Comparison of ENCODE assay signal across 11 cellular contexts in genomic region chr4:151540728-151541437, GRCh38.
DNase-seq lines count a peak whose midpoint lies in the region; ATAC-seq, FAIRE-seq and TF ChIP-seq lines count a peak whose summit lies in the region.
"Had no signal": no experiment of that assay in that cellular context is flagged by ENCODE, and none has a peak within 500 bp of the region (broad histone marks: within the 10 kb centered on the region; RNA-seq: fewer than 3 reads in every experiment).

No MANE protein-coding gene starts in this region.

- no peaks in the 10 kb centered on the region for H3K36me3 Mint-ChIP-seq in activated naive CD4-positive, alpha-beta T cell treated with anti-CD3 and anti-CD28 coated beads, Interleukin-2, amount 50 U/mL, for 72 hours
- H3K36me3 Mint-ChIP-seq in CD8-positive, alpha-beta T cell: no peaks in the 10 kb centered on the region
- H3K36me3 Mint-ChIP-seq: CD4-positive, CD25-positive, alpha-beta regulatory T cell had no signal

- peak; percentile 40 to 86 for DNase-seq in A549 (ENCODE audit: low read depth in 1 of 2, low spot score in 1 of 2)
- DNase-seq in HS-27A (ENCODE audit: low read depth): peak; percentile 78
- peak; percentile 97 for DNase-seq in keratinocyte (ENCODE audit: low read depth, low spot score)
- DNase-seq in activated naive CD4-positive, alpha-beta T cell treated with anti-CD3 and anti-CD28 coated beads, Interleukin-2, amount 50 U/mL, for 72 hours (ENCODE audit: low spot score in 2 of 2): no peak
- no peak for DNase-seq in kidney
- no peak for DNase-seq in NCI-H446 (lab: John Stamatoyannopoulos, UW)
- DNase-seq in CD8-positive, alpha-beta T cell: no peak
- DNase-seq: CD4-positive, CD25-positive, alpha-beta regulatory T cell; WERI-Rb-1 had no signal

- H3K4me1 ChIP-seq in A549 (peaks cover 30% of the 10 kb centered on the region), keratinocyte (ENCODE audit: control insufficient read depth, extremely low read depth, insufficient read depth, low read length) (peaks cover 43% of the 10 kb centered on the region), kidney (ENCODE audit: control insufficient read depth in 1 of 2, insufficient read depth in 1 of 2, low read depth in 1 of 2, low read length in 2 of 2) (peaks cover 0 to 10% of the 10 kb centered on the region in 2 donors)
- no peaks in the 10 kb centered on the region for H3K4me1 ChIP-seq in CD8-positive, alpha-beta T cell (ENCODE audit: insufficient read depth, low read length)

- intact Hi-C loops in kidney (cut with DNase I): no loop called here
- intact Hi-C loops in CD8-positive, alpha-beta T cell (cut with DNase I, micrococcal nuclease): no loop called here

- no peak overlapping the region for H3K27ac Mint-ChIP-seq in activated naive CD4-positive, alpha-beta T cell treated with anti-CD3 and anti-CD28 coated beads, Interleukin-2, amount 50 U/mL, for 72 hours
- H3K27ac Mint-ChIP-seq in CD8-positive, alpha-beta T cell: no peak overlapping the region

- TF ChIP-seq RAD21 in A549 (conservative IDR thresholded peaks at IDR 0.05 in 1 of 2, IDR thresholded peaks at IDR 0.05 in 1 of 2): no peak

- H3K4me3 ChIP-seq in A549 (no peak overlapping the region), keratinocyte (ENCODE audit: control insufficient read depth in 2 of 3, extremely low read depth in 1 of 3, insufficient read depth in 2 of 3, low read depth in 1 of 3, low read length in 3 of 3) (peak overlapping the region in 2 of 3 experiments; percentile 50 to 71), kidney (ENCODE audit: low read length in 2 of 2) (no peak overlapping the region)
- H3K4me3 ChIP-seq in CD8-positive, alpha-beta T cell (ENCODE audit: low read depth, low read length): no peak overlapping the region
- H3K4me3 ChIP-seq: skin epidermis had no signal

- 1% methylated on average over 3 of the region's 3 CpGs for WGBS in A549 (ENCODE audit: missing lambda C conversion rate)

- H3K36me3 ChIP-seq in keratinocyte (ENCODE audit: control insufficient read depth in 2 of 2, extremely low read depth in 1 of 2, insufficient read depth in 2 of 2, low read length in 2 of 2): no peaks in the 10 kb centered on the region
- H3K36me3 ChIP-seq in kidney (ENCODE audit: control insufficient read depth in 1 of 2, insufficient read depth in 2 of 2, low read length in 2 of 2): no peaks in the 10 kb centered on the region
- no peaks in the 10 kb centered on the region for H3K36me3 ChIP-seq in CD8-positive, alpha-beta T cell (ENCODE audit: insufficient read depth, low read length)
- H3K36me3 ChIP-seq: WERI-Rb-1 had no signal

- peak overlapping the region; percentile 56 to 70 for H3K27ac ChIP-seq in A549
- peak overlapping the region; percentile 97 for H3K27ac ChIP-seq in VCaP
- H3K27ac ChIP-seq in keratinocyte (ENCODE audit: control insufficient read depth, insufficient read depth, low read length): peak overlapping the region; percentile 99
- H3K27ac ChIP-seq in kidney (ENCODE audit: low read depth in 2 of 2, low read length in 2 of 2): no peak overlapping the region
- H3K27ac ChIP-seq in CD8-positive, alpha-beta T cell (ENCODE audit: low read depth, low read length): no peak overlapping the region
- H3K27ac ChIP-seq: WERI-Rb-1 had no signal

- no peaks in the 10 kb centered on the region for H3K27me3 ChIP-seq in keratinocyte (ENCODE audit: control insufficient read depth, extremely low read depth, insufficient read depth, low read length)
- H3K27me3 ChIP-seq in CD8-positive, alpha-beta T cell (ENCODE audit: insufficient read depth, low read length): no peaks in the 10 kb centered on the region

- H3K9me3 ChIP-seq in A549 (no peaks in the 10 kb centered on the region), keratinocyte (ENCODE audit: control insufficient read depth, low read depth, low read length) (no peaks in the 10 kb centered on the region), kidney (ENCODE audit: control insufficient read depth in 1 of 2, low read length in 2 of 2) (no peaks in the 10 kb centered on the region)
- no peaks in the 10 kb centered on the region for H3K9me3 ChIP-seq in CD8-positive, alpha-beta T cell (ENCODE audit: low read length)

- no peaks in the 10 kb centered on the region for H3K9me1 ChIP-seq in keratinocyte (ENCODE audit: control insufficient read depth, extremely low read depth, insufficient read depth, low read length)

- TF ChIP-seq EP300 in A549 (IDR thresholded peaks at IDR 0.05): no peak

- H3K4me1 Mint-ChIP-seq in CD8-positive, alpha-beta T cell (ENCODE audit: low read depth): no peaks in the 10 kb centered on the region
- H3K4me1 Mint-ChIP-seq: CD4-positive, CD25-positive, alpha-beta regulatory T cell had no signal

- peaks cover 23% of the 10 kb centered on the region for H3K27me3 Mint-ChIP-seq in CD8-positive, alpha-beta T cell (ENCODE audit: low read depth)

- no peak overlapping the region for H2AFZ ChIP-seq in keratinocyte (ENCODE audit: control insufficient read depth, low read length)

- FAIRE-seq in A549 (lab: Jason Lieb, UNC): no peak
- peak; percentile 99 for FAIRE-seq in keratinocyte (lab: Jason Lieb, UNC)
- no peak for FAIRE-seq in kidney (lab: Jason Lieb, UNC)

- no peak overlapping the region for H3K4me3 Mint-ChIP-seq in CD8-positive, alpha-beta T cell
- H3K4me3 Mint-ChIP-seq: CD4-positive, CD25-positive, alpha-beta regulatory T cell had no signal

- POLR2A ChIA-PET in A549 (lab: Yijun Ruan, JAX): no interaction called here
- POLR2A ChIA-PET in CD8-positive, alpha-beta T cell (lab: Charles Lee): no interaction called here

- ATAC-seq in A549: peak; percentile 94 to 97
- no peak for ATAC-seq in activated naive CD4-positive, alpha-beta T cell treated with anti-CD3 and anti-CD28 coated beads, Interleukin-2, amount 50 U/mL, for 72 hours
- no peak for ATAC-seq in CD8-positive, alpha-beta T cell

- H3K9ac ChIP-seq in keratinocyte (ENCODE audit: control insufficient read depth, extremely low read depth, insufficient read depth, low read length) (peak overlapping the region; percentile 84), kidney (ENCODE audit: low read length in 2 of 2) (no peak overlapping the region)

- dilution Hi-C loops in keratinocyte (cut with MboI; ENCODE audit: extremely low pct_ligation_motif_present, low sequenced_read_pairs): no loop called here

- H3K4me2 ChIP-seq in A549 (peak overlapping the region; percentile 69), keratinocyte (ENCODE audit: control insufficient read depth, extremely low read depth, insufficient read depth, low read depth, low read length) (peak overlapping the region; percentile 90)

- CTCF ChIA-PET in A549 (lab: Yijun Ruan, JAX): interaction anchor here (0.9 to 1.3 kb wide), 3 partner anchors 10 to 179 kb away, joined by 3 to 4 read pairs (median 3); no protein-coding TSS in a partner anchor
- CTCF ChIA-PET in CD8-positive, alpha-beta T cell (lab: Charles Lee): no interaction called here

- no peaks in the 10 kb centered on the region for H4K20me1 ChIP-seq in keratinocyte (ENCODE audit: control insufficient read depth, extremely low read depth, insufficient read depth, low read length)

- no peaks in the 10 kb centered on the region for H3K9me3 Mint-ChIP-seq in activated naive CD4-positive, alpha-beta T cell treated with anti-CD3 and anti-CD28 coated beads, Interleukin-2, amount 50 U/mL, for 72 hours
- H3K9me3 Mint-ChIP-seq in CD8-positive, alpha-beta T cell: no peaks in the 10 kb centered on the region

- TF ChIP-seq POLR2A in A549 (IDR thresholded peaks at IDR 0.05; ENCODE audit: low read length): no peak

- TF ChIP-seq CTCF in A549 (IDR thresholded peaks at IDR 0.05): no peak
- no peak for TF ChIP-seq CTCF in VCaP (conservative IDR thresholded peaks at IDR 0.05)
- no peak for TF ChIP-seq CTCF in keratinocyte (optimal IDR thresholded peaks at IDR 0.05 in 1 of 3, IDR thresholded peaks at IDR 0.05 in 1 of 3, conservative IDR thresholded peaks at IDR 0.05 in 1 of 3; ENCODE audit: extremely low read depth in 1 of 3, insufficient read depth in 2 of 3, low read length in 3 of 3)
- no peak for TF ChIP-seq CTCF in kidney (IDR thresholded peaks at IDR 0.05; ENCODE audit: borderline replicate concordance, extremely low read depth, insufficient read depth)
- no peak for TF ChIP-seq CTCF in CD8-positive, alpha-beta T cell (IDR thresholded peaks at IDR 0.05)

- peaks cover 6% of the 10 kb centered on the region for H3K79me2 ChIP-seq in keratinocyte (ENCODE audit: control insufficient read depth, insufficient read depth, low read length)

TF ChIP-seq in A549, 52 proteins besides CTCF, POLR2A, EP300 and RAD21:
- TF ChIP-seq ELK1 (IDR thresholded peaks at IDR 0.05; ENCODE audit: low read depth, low read length): no peak
- peak; percentile 48; the same call in 1 of the 2 replicates for TF ChIP-seq JUNB (IDR thresholded peaks at IDR 0.05)
- TF ChIP-seq MAX (IDR thresholded peaks at IDR 0.05): peak; percentile 27; the same call in 1 of the 2 replicates
- no peak for TF ChIP-seq ZSCAN20 (CRISPR knock-in tag; IDR thresholded peaks at IDR 0.05)
- peak; percentile 34; the same call in 1 of the 2 replicates for TF ChIP-seq FOSL2 (IDR thresholded peaks at IDR 0.05)
- peak; percentile 86 for TF ChIP-seq FOSL2 (CRISPR knock-in tag; IDR thresholded peaks at IDR 0.05)

Comparison
In these comparisons a context has a peak if more than half of its experiments do, and no peak if none do; other contexts are left out.
1. ATAC-seq: peak in A549 (2 of 2); none in activated naive CD4-positive, alpha-beta T cell treated with anti-CD3 and anti-CD28 coated beads, Interleukin-2, amount 50 U/mL, for 72 hours (0 of 2) and CD8-positive, alpha-beta T cell (single experiment).
2. DNase-seq: peak in A549 (2 of 2), HS-27A (single experiment) and keratinocyte (single experiment); none in activated naive CD4-positive, alpha-beta T cell treated with anti-CD3 and anti-CD28 coated beads, Interleukin-2, amount 50 U/mL, for 72 hours (0 of 2), kidney (single experiment), NCI-H446 (0 of 2) and CD8-positive, alpha-beta T cell (0 of 7).
3. H3K27ac ChIP-seq: peak in A549 (2 of 2), VCaP (single experiment) and keratinocyte (single experiment); none in kidney (0 of 2) and CD8-positive, alpha-beta T cell (single experiment).
4. H3K4me3 ChIP-seq: peak in keratinocyte (2 of 3); none in A549 (single experiment), kidney (0 of 2) and CD8-positive, alpha-beta T cell (single experiment).